In the genomic region with DNA sequence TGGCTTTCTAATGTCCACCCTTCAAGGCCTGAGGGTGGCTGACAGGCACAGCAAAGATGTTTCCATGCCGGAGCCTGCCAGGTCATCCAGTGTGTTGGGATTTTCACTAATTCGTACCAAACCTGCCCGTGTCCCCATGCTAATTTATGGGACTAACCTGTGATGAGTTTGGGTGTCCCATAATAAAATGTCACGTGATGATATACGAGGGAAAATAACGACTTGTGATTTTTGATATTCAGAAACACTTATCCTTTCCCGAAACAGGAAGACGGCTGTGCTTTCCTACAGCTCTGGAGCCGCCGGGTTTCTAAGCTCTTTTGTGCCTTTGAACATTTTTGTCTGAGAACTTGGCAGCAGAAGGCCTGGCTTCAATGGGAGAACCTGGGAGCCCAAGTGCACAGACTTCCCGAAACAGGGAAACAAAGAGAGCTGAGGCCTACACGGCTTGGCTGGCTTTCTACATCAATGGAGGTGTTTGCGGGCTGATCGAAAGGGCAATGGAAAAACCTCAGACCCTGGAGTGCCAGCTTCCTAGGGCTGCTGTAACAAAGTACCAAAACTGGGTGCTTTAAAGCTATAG, we compare ENCODE assay signal across 1 cellular context.
TF ChIP-seq lines count a peak whose summit lies in the region.

No MANE protein-coding gene starts in this region.

TF ChIP-seq in HepG2, 621 proteins besides CTCF, POLR2A, EP300 and RAD21:
- TF ChIP-seq, protein P1, sequence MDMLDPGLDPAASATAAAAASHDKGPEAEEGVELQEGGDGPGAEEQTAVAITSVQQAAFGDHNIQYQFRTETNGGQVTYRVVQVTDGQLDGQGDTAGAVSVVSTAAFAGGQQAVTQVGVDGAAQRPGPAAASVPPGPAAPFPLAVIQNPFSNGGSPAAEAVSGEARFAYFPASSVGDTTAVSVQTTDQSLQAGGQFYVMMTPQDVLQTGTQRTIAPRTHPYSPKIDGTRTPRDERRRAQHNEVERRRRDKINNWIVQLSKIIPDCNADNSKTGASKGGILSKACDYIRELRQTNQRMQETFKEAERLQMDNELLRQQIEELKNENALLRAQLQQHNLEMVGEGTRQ (IDR thresholded peaks at IDR 0.05; ENCODE audit: low read depth, low read length) = peak; percentile 52
- TF ChIP-seq, protein P1 (CRISPR knock-in tag; IDR thresholded peaks at IDR 0.05; ENCODE audit: borderline replicate concordance) = no peak
- no peak for TF ChIP-seq KMT2B (CRISPR knock-in tag; IDR thresholded peaks at IDR 0.05)
- TF ChIP-seq TEAD3 (CRISPR knock-in tag; optimal IDR thresholded peaks at IDR 0.05; ENCODE audit: borderline replicate concordance) = no peak
- TF ChIP-seq RAD51 (IDR thresholded peaks at IDR 0.05; ENCODE audit: borderline replicate concordance) = peak; percentile 85; the same call in 1 of the 2 replicates
- no peak for TF ChIP-seq HOXA9 (CRISPR knock-in tag; IDR thresholded peaks at IDR 0.05; ENCODE audit: borderline replicate concordance)
